Comparison of ENCODE assay signal across 8 cellular contexts in the genomic region with DNA sequence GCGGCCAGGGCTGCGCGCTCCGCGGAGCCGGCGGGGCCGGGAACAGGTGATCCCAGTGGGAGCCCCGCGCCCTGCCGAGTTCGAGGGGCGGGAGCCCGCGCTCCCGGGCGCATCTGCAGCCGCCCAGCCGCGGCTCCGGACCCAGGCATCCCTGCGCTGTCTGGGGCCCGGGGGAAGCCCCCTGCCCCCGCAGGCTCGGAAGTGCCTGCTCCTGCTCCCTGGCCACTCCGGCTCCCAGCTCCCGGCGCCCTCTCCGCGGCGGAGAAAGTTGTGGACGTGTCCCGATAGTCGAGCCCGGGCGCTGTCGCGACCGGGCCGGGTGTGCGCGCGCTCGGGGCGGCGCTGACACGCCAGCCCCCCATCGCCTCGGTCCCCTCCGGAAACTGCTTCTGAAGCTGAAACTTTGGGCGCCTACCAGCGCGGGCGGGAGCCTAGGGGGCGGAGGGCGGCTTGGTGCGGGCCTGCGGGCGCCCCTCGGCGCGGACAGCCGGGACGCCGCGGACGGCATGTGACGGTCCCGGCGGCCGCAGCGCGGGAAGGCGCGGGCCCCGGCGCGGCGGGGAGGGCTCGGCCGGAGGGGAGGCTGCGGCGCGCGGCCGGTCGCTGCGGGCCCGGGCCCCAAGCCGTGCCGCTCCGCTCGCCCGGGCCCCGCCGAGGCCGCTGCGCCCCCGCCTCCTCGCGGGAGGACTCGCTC. TPM values are rescaled to one million over a fixed set of nuclear protein-coding genes. Genes with fewer than 3 reads are reported as not detected.
DNase-seq lines count a peak whose midpoint lies in the region; ATAC-seq and TF ChIP-seq lines count a peak whose summit lies in the region.

No MANE protein-coding gene starts in this region.

- no peaks in the 10 kb centered on the region for H3K36me3 ChIP-seq in heart left ventricle
- no peaks in the 10 kb centered on the region for H3K36me3 ChIP-seq in SK-N-MC (ENCODE audit: insufficient read depth, low read length)
- no peaks in the 10 kb centered on the region for H3K36me3 ChIP-seq in neural progenitor cell

- H3K27me3 Mint-ChIP-seq in effector memory CD8-positive, alpha-beta T cell = peaks cover 0 to 4% of the 10 kb centered on the region in 2 donors
- peaks cover 29% of the 10 kb centered on the region for H3K27me3 Mint-ChIP-seq in neural progenitor cell (ENCODE audit: insufficient read depth, low read depth)

- peaks cover 8% of the 10 kb centered on the region for H4K20me1 ChIP-seq in neural progenitor cell (ENCODE audit: low read depth)

- H3K27ac Mint-ChIP-seq in effector memory CD8-positive, alpha-beta T cell = no peak overlapping the region
- no peak overlapping the region for H3K27ac Mint-ChIP-seq in neural progenitor cell

- H3K79me2 ChIP-seq in neural progenitor cell (ENCODE audit: low read depth) = no peaks in the 10 kb centered on the region

- H3K4me3 ChIP-seq in heart left ventricle (peak overlapping the region; percentile 53 to 98 (median 88)), SK-N-MC (peak overlapping the region; percentile 81), neural progenitor cell (peak overlapping the region; percentile 82)

- peak in 3 of 5 donors; percentile 20 to 35 (median 24) for DNase-seq in heart left ventricle
- DNase-seq in Right ventricle myocardium superior = no peak
- no peak for DNase-seq in SK-N-MC (ENCODE audit: low read depth, low spot score)
- DNase-seq in effector memory CD8-positive, alpha-beta T cell = peak in 2 of 3 experiments; percentile 29 to 39
- DNase-seq in neural progenitor cell (ENCODE audit: low spot score) = peak; percentile 52
- no peak for DNase-seq in hippocampal formation (lab: John Stamatoyannopoulos, UW)
- DNase-seq in glomerular visceral epithelial cell (ENCODE audit: extremely low spot score) = no peak
- DNase-seq in NCI-H128 (lab: John Stamatoyannopoulos, UW; ENCODE audit: unreplicated experiment) = no peak

- H2AFZ ChIP-seq in neural progenitor cell (replicated peaks) = peak overlapping the region; percentile 85

- H3F3A ChIP-seq in neural progenitor cell (ENCODE audit: low read depth) = peaks cover 26% of the 10 kb centered on the region

- no peaks in the 10 kb centered on the region for H3K9me3 Mint-ChIP-seq in effector memory CD8-positive, alpha-beta T cell
- no peaks in the 10 kb centered on the region for H3K9me3 Mint-ChIP-seq in neural progenitor cell

- H3K27me3 ChIP-seq in heart left ventricle (no peaks in the 10 kb centered on the region), neural progenitor cell (peaks cover 59% of the 10 kb centered on the region)

- peak overlapping the region; percentile 98 for H3K4me2 ChIP-seq in neural progenitor cell

- H3K9ac ChIP-seq in SK-N-MC (ENCODE audit: insufficient read length) = no peak overlapping the region
- H3K9ac ChIP-seq in neural progenitor cell = peak overlapping the region; percentile 39

- H3K36me3 Mint-ChIP-seq in effector memory CD8-positive, alpha-beta T cell (ENCODE audit: insufficient read depth) = peaks cover 14% of the 10 kb centered on the region
- no peaks in the 10 kb centered on the region for H3K36me3 Mint-ChIP-seq in neural progenitor cell

- ATAC-seq in heart left ventricle (peak in 1 of 4 donors; percentile 2), Right ventricle myocardium superior (ENCODE audit: poor library complexity) (no peak)
- peak; percentile 16 for ATAC-seq in effector memory CD8-positive, alpha-beta T cell (replicated peaks)

- peak overlapping the region; percentile 86 to 96 for H3K4me3 Mint-ChIP-seq in effector memory CD8-positive, alpha-beta T cell
- peak overlapping the region; percentile 78 for H3K4me3 Mint-ChIP-seq in neural progenitor cell

- TF ChIP-seq POLR2A in heart left ventricle (IDR thresholded peaks at IDR 0.05) = peak in 1 of 2 donors; percentile 64

- peaks cover 54 to 57% of the 10 kb centered on the region in 2 donors for H3K4me1 Mint-ChIP-seq in effector memory CD8-positive, alpha-beta T cell (ENCODE audit: low read depth in 2 of 2)
- peaks cover 30% of the 10 kb centered on the region for H3K4me1 Mint-ChIP-seq in neural progenitor cell

- intact Hi-C loops in heart left ventricle (cut with DNase I) = loop anchor here in 9 of 10 donors (1.0 to 10.0 kb wide), 10 partner anchors 40 to 192 kb away; partner anchors contain the start of gene RHCE (in 1 of the 9)
- intact Hi-C loops in Right ventricle myocardium superior (cut with DNase I) = loop anchor here (5.0 kb wide), 2 partner anchors 80 to 125 kb away; no protein-coding TSS in a partner anchor

- H3K27ac ChIP-seq in heart left ventricle (peak overlapping the region in 11 of 12 donors; percentile 69 to 87 (median 80)), SK-N-MC (no peak overlapping the region), neural progenitor cell (no peak overlapping the region)

- no peak for TF ChIP-seq CTCF in heart left ventricle (IDR thresholded peaks at IDR 0.05)
- no peak for TF ChIP-seq CTCF in neural progenitor cell (IDR thresholded peaks at IDR 0.05)

- H3K9me3 ChIP-seq in heart left ventricle (no peaks in the 10 kb centered on the region), SK-N-MC (ENCODE audit: low read depth, low read length) (no peaks in the 10 kb centered on the region), neural progenitor cell (ENCODE audit: low read depth) (no peaks in the 10 kb centered on the region)

- H3K4me1 ChIP-seq in heart left ventricle = peaks cover 0 to 60% (median 41%) of the 10 kb centered on the region in 12 donors
- H3K4me1 ChIP-seq in neural progenitor cell = peaks cover 22% of the 10 kb centered on the region

- whole genome bisulfite sequencing in heart left ventricle, 4 donors = 0 to 1% (median 1%) methylated on average over 17 to 102 of the region's 102 CpGs

RNA-seq across cellular contexts. Expression of gene MAN1C1, which starts 0.5 kb away (rescaled TPM):
- total RNA-seq in heart left ventricle (10 to 100 TPM; 10.5 to 25.7 (median 14.8) TPM), Right ventricle myocardium superior (17.5 TPM), neural progenitor cell (ENCODE audit: low replicate concordance) (5.3 and 6.8 TPM in 2 replicates)
- 10 to 100 TPM in 1 of 2 donors, 1 to 10 TPM in 1; 7.7 to 10.9 TPM for polyA plus RNA-seq in heart left ventricle

Comparison
In these comparisons a context has a peak if more than half of its experiments do, and no peak if none do; other contexts are left out.
1. DNase-seq: peak in heart left ventricle (3 of 5), effector memory CD8-positive, alpha-beta T cell (2 of 3) and neural progenitor cell (single experiment); none in Right ventricle myocardium superior (single experiment), SK-N-MC (single experiment), hippocampal formation (0 of 2), glomerular visceral epithelial cell (single experiment) and NCI-H128 (single experiment).
2. H3K27ac ChIP-seq: peak in heart left ventricle (11 of 12); none in SK-N-MC (single experiment) and neural progenitor cell (single experiment).
3. Peak in every context shown above with its lines, with median percentiles within 50 percentile points of each other: H3K4me3 ChIP-seq.